Comparison of ENCODE assay signal across 2 cellular contexts in the genomic region with DNA sequence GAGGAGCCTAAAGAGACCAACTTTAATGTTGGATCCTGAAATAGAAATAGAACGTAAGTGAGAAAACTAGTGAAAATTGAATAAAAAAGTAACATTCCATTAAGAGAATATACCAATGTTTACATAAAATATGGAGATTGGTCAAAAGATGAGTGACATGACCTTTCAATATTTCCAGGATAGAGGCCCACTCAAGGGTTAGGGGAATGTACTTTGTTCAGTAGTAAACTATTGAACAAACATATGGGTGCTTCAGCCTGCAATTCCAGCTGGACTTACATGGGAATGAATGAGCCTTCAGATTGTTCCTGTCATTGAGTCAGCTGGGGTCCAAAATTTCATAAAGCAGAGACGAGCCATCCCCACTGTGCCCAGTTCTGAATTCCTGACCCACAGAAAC.
TF ChIP-seq lines count a peak whose summit lies in the region.

No MANE protein-coding gene starts in this region.

TF ChIP-seq in SK-N-SH, 30 proteins besides CTCF, POLR2A, EP300 and RAD21 (continued from another document):
- TF ChIP-seq JUND (IDR thresholded peaks at IDR 0.05) (no peak), FOXJ3 (CRISPR knock-in tag; IDR thresholded peaks at IDR 0.05) (no peak), NFIC (IDR thresholded peaks at IDR 0.05; ENCODE audit: borderline replicate concordance) (no peak), ZBTB33 (IDR thresholded peaks at IDR 0.05; ENCODE audit: borderline replicate concordance, low read depth) (no peak), RCOR1 (IDR thresholded peaks at IDR 0.05; ENCODE audit: low read length) (no peak), IRF3 (IDR thresholded peaks at IDR 0.05; ENCODE audit: low read depth, low read length) (no peak), RFX5 (IDR thresholded peaks at IDR 0.05; ENCODE audit: low read length) (no peak), CHD2 (IDR thresholded peaks at IDR 0.05; ENCODE audit: low read length, partially characterized antibody) (no peak), NRF1 (IDR thresholded peaks at IDR 0.05; ENCODE audit: low read depth, low read length) (no peak), POLR2AphosphoS5 (IDR thresholded peaks at IDR 0.05; ENCODE audit: low read depth, low read length) (no peak), REST (IDR thresholded peaks at IDR 0.05; ENCODE audit: low read depth, low read length) (no peak), GABPA (IDR thresholded peaks at IDR 0.05; ENCODE audit: low read depth) (no peak), FOSL2 (IDR thresholded peaks at IDR 0.05; ENCODE audit: borderline replicate concordance, low read depth) (no peak), USF1 (IDR thresholded peaks at IDR 0.05; ENCODE audit: borderline replicate concordance, low read depth) (no peak), TAF1 (IDR thresholded peaks at IDR 0.05; ENCODE audit: borderline replicate concordance, low read depth, low read length) (no peak)

TF ChIP-seq in SK-N-SH treated with all-trans-retinoic acid at 6 μM for 48 hours, 23 proteins besides CTCF, POLR2A, EP300 and RAD21 (continued from another document):
- TF ChIP-seq TSHZ2 (CRISPR knock-in tag; IDR thresholded peaks at IDR 0.05) (no peak), SNAI2 (CRISPR knock-in tag; IDR thresholded peaks at IDR 0.05) (no peak), OSR1 (CRISPR knock-in tag; IDR thresholded peaks at IDR 0.05) (no peak), CSRNP3 (CRISPR knock-in tag; IDR thresholded peaks at IDR 0.05) (no peak), ZC3H10 (CRISPR knock-in tag; IDR thresholded peaks at IDR 0.05) (no peak), TCF4 (CRISPR knock-in tag; IDR thresholded peaks at IDR 0.05; ENCODE audit: borderline replicate concordance) (no peak), TOX (CRISPR knock-in tag; IDR thresholded peaks at IDR 0.05; ENCODE audit: borderline replicate concordance) (no peak), ZFP30 (CRISPR knock-in tag; IDR thresholded peaks at IDR 0.05) (no peak), ARNTL (CRISPR knock-in tag; IDR thresholded peaks at IDR 0.05; ENCODE audit: borderline replicate concordance, low read depth) (no peak), CSDC2 (CRISPR knock-in tag; IDR thresholded peaks at IDR 0.05) (no peak), BACH2 (CRISPR knock-in tag; IDR thresholded peaks at IDR 0.05; ENCODE audit: borderline replicate concordance) (no peak), ESRRG (CRISPR knock-in tag; IDR thresholded peaks at IDR 0.05) (no peak), ZNF8 (CRISPR knock-in tag; IDR thresholded peaks at IDR 0.05) (no peak), ZNF565 (CRISPR knock-in tag; conservative IDR thresholded peaks at IDR 0.05; ENCODE audit: low read depth) (no peak)
- TF ChIP-seq, protein P1, sequence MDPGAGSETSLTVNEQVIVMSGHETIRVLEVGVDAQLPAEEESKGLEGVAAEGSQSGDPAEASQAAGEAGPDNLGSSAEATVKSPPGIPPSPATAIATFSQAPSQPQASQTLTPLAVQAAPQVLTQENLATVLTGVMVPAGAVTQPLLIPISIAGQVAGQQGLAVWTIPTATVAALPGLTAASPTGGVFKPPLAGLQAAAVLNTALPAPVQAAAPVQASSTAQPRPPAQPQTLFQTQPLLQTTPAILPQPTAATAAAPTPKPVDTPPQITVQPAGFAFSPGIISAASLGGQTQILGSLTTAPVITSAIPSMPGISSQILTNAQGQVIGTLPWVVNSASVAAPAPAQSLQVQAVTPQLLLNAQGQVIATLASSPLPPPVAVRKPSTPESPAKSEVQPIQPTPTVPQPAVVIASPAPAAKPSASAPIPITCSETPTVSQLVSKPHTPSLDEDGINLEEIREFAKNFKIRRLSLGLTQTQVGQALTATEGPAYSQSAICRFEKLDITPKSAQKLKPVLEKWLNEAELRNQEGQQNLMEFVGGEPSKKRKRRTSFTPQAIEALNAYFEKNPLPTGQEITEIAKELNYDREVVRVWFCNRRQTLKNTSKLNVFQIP (CRISPR knock-in tag; IDR thresholded peaks at IDR 0.05; ENCODE audit: borderline replicate concordance, low read depth): no peak
- TF ChIP-seq, protein P2, sequence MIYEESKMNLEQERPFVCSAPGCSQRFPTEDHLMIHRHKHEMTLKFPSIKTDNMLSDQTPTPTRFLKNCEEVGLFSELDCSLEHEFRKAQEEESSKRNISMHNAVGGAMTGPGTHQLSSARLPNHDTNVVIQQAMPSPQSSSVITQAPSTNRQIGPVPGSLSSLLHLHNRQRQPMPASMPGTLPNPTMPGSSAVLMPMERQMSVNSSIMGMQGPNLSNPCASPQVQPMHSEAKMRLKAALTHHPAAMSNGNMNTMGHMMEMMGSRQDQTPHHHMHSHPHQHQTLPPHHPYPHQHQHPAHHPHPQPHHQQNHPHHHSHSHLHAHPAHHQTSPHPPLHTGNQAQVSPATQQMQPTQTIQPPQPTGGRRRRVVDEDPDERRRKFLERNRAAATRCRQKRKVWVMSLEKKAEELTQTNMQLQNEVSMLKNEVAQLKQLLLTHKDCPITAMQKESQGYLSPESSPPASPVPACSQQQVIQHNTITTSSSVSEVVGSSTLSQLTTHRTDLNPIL (CRISPR knock-in tag; IDR thresholded peaks at IDR 0.05; ENCODE audit: low read depth): no peak
